In the genomic region with DNA sequence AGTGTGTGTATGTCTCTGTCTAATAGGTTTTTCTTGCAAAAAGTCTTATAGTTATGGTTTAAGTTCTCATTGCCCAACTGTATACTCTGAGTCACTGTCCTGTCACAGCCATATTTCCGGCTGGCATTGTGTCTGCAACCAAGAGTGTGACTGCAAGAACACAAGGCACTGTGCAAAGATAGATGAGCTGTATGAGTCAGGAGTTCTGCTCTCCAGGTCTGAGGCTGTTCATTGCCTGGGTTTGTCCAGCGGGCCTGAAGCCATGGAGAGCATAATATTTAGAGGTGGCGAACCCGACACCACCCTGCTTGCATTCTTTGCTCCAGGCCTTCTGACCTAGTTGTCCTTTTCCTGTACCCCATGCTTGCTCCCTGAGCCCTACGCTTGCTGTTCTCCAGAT, we compare ENCODE assay signal across 9 cellular contexts. TPM values are rescaled to one million over a fixed set of nuclear protein-coding genes. Genes with fewer than 3 reads are reported as not detected.
DNase-seq lines count a peak whose midpoint lies in the region; ATAC-seq, FAIRE-seq and TF ChIP-seq lines count a peak whose summit lies in the region.
"Had no signal": no experiment of that assay in that cellular context is flagged by ENCODE, and none has a peak within 500 bp of the region (broad histone marks: within the 10 kb centered on the region; RNA-seq: fewer than 3 reads in every experiment).

No MANE protein-coding gene starts in this region.

- peaks cover 40% of the 10 kb centered on the region for H3F3A ChIP-seq in PC-3 (ENCODE audit: low read length, unreplicated experiment)

- H3K4me2 ChIP-seq in PC-3 (ENCODE audit: low read length) = peak overlapping the region; percentile 76

- no peaks in the 10 kb centered on the region for H4K20me1 ChIP-seq in PC-3 (ENCODE audit: low read length)

- no TSS peak for BruUV-seq in PC-3 (replicated peaks; lab: Mats Ljungman, UMichigan)

- H3K4me3 ChIP-seq in PC-3 (ENCODE audit: low read length) = peak overlapping the region; percentile 43
- H3K4me3 ChIP-seq in dorsolateral prefrontal cortex = no peak overlapping the region
- H3K4me3 ChIP-seq in prostate gland = no peak overlapping the region

- TF ChIP-seq POLR2A in prostate gland (IDR thresholded peaks at IDR 0.05) = no peak

- DNase-seq in EL = peak; percentile 91
- peak; percentile 99 for DNase-seq in PC-3
- peak in 8 of 10 donors; percentile 4 to 73 (median 48) for DNase-seq in dorsolateral prefrontal cortex
- peak in 6 of 10 donors; percentile 16 to 89 (median 44) for DNase-seq in posterior cingulate gyrus
- DNase-seq in ecto neural progenitor cell (ENCODE audit: low spot score) = no peak
- DNase-seq in prostate gland (ENCODE audit: low spot score) = no peak
- DNase-seq in frontal cortex (ENCODE audit: low spot score in 2 of 2) = no peak
- DNase-seq: activated CD4-positive, alpha-beta T cell treated with anti-CD3 and anti-CD28 coated beads, Interleukin-2, amount 50 U/mL, for 48 hours had no signal

- peaks cover 54% of the 10 kb centered on the region for H3K4me1 ChIP-seq in PC-3 (ENCODE audit: insufficient read depth, low read length)
- no peaks in the 10 kb centered on the region for H3K4me1 ChIP-seq in prostate gland (replicated peaks)

- no peaks in the 10 kb centered on the region for H3K9me3 ChIP-seq in PC-3 (ENCODE audit: low read length)
- H3K9me3 ChIP-seq in prostate gland = no peaks in the 10 kb centered on the region

- no peak for FAIRE-seq in frontal cortex (lab: Jason Lieb, UNC)

- no peak for TF ChIP-seq CTCF in PC-3 (conservative IDR thresholded peaks at IDR 0.05; ENCODE audit: low read depth, low read length)
- no peak for TF ChIP-seq CTCF in dorsolateral prefrontal cortex (IDR thresholded peaks at IDR 0.05 in 54 of 56, conservative IDR thresholded peaks at IDR 0.05 in 2 of 56; ENCODE audit: low read depth in 1 of 56, partially characterized antibody in 56 of 56)
- TF ChIP-seq CTCF in prostate gland (IDR thresholded peaks at IDR 0.05) = no peak

- H3K27me3 ChIP-seq in PC-3 (ENCODE audit: low read length) (no peaks in the 10 kb centered on the region), dorsolateral prefrontal cortex (no peaks in the 10 kb centered on the region), prostate gland (replicated peaks; ENCODE audit: insufficient read depth) (no peaks in the 10 kb centered on the region)

- peak overlapping the region; percentile 50 for H2AFZ ChIP-seq in PC-3 (ENCODE audit: low read length)

- CTCF ChIA-PET in PC-3 (lab: Charles Lee) = interaction anchor here (0.5 to 1.2 kb wide), 3 partner anchors 51 to 449 kb away, joined by 3 to 4 read pairs (median 4); a partner anchor contains a TSS

- ATAC-seq in PC-3 = peak; percentile 94
- no peak for ATAC-seq in HG03571 (IDR thresholded peaks at IDR 0.05; ENCODE audit: unreplicated experiment)

- intact Hi-C loops in PC-3 (cut with micrococcal nuclease) = loop anchor here (1.0 to 5.0 kb wide), 5 partner anchors 23 to 133 kb away; a partner anchor contains a TSS
- intact Hi-C loops in dorsolateral prefrontal cortex (cut with DNase I) = no loop called here
- intact Hi-C loops in posterior cingulate gyrus (cut with DNase I) = no loop called here
- intact Hi-C loops in prostate gland (cut with DNase I) = no loop called here

- whole genome bisulfite sequencing in prostate gland = 81% methylated on average over 5 of the region's 5 CpGs

- H3K36me3 ChIP-seq in PC-3 (ENCODE audit: low read depth, low read length) (no peaks in the 10 kb centered on the region), prostate gland (no peaks in the 10 kb centered on the region)

- POLR2A ChIA-PET in PC-3 (lab: Charles Lee; ENCODE audit: unreplicated experiment) = interaction anchor here (0.5 to 1.0 kb wide), 4 partner anchors 48 to 809 kb away, joined by 3 read pairs; no protein-coding TSS in a partner anchor

- H3K27ac ChIP-seq in PC-3 (ENCODE audit: low read length) (peak overlapping the region; percentile 94), dorsolateral prefrontal cortex (peak overlapping the region in 26 of 59 donors; percentile 13 to 72 (median 45)), prostate gland (no peak overlapping the region)

- peak overlapping the region; percentile 73 for H3K9ac ChIP-seq in PC-3 (ENCODE audit: low read length)

- no peaks in the 10 kb centered on the region for H3K9me2 ChIP-seq in PC-3 (replicated peaks; ENCODE audit: low read length)

- no peaks in the 10 kb centered on the region for H3K79me2 ChIP-seq in PC-3 (ENCODE audit: low read length)

RNA-seq across cellular contexts. Expression of a gene that starts 50.9 kb away (rescaled TPM):
- total RNA-seq in PC-3 (2014; rRNA removed) (5.6 and 7.4 TPM in 2 replicates), dorsolateral prefrontal cortex (10 to 100 TPM; 11.6 to 38.1 (median 23.9) TPM), prostate gland (1 to 10 TPM in 1 of 2 donors, under 1 TPM in 1; 0.36 to 7.2 TPM), frontal cortex (44.0 TPM)

Comparison
In these comparisons a context has a peak if more than half of its experiments do, and no peak if none do; other contexts are left out.
1. DNase-seq: peak in EL (single experiment), PC-3 (single experiment), dorsolateral prefrontal cortex (8 of 10) and posterior cingulate gyrus (6 of 10); none in ecto neural progenitor cell (single experiment), prostate gland (single experiment) and frontal cortex (0 of 2).